8 cellular contexts compared by ENCODE assay signal in the genomic region with DNA sequence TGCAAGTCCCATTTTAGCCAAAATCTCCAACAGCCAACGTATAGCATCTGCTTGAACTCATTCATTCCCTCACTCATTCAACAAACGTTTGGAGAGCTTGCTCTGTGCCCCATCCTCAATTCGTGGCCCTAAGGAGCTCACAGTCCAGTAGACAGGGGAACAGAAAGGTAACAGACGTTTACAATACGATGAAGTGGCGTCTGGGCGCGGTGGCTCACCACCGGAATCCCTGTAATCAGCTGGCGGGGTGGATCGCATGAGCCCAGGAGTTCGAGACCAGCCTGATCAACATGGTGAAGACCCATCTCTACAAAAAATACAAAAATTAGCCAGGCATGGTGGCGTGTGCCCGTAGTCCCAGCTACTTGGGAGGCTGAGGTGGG. TPM values are rescaled to one million over a fixed set of nuclear protein-coding genes. Genes with fewer than 3 reads are reported as not detected.
DNase-seq lines count a peak whose midpoint lies in the region; ATAC-seq, FAIRE-seq and TF ChIP-seq lines count a peak whose summit lies in the region.

No MANE protein-coding gene starts in this region.

- FAIRE-seq in kidney (lab: Jason Lieb, UNC) = no peak

- H3K4me3 ChIP-seq in kidney (ENCODE audit: low read length in 2 of 2) (peak overlapping the region; percentile 47 to 64), thyroid gland (replicated peaks in 1 of 3) (no peak overlapping the region)

- CTCF ChIA-PET in activated naive CD4-positive, alpha-beta T cell treated with anti-CD3 and anti-CD28 coated beads for 36 hours (lab: Charles Lee) = interaction anchor here (1.1 to 1.8 kb wide), 3 partner anchors 10 to 45 kb away, joined by 3 to 8 read pairs (median 5); a partner anchor contains a TSS

- 78 to 81% methylated on average over 14 of the region's 14 CpGs for WGBS in thyroid gland, 2 donors

- H3K9ac ChIP-seq in kidney (ENCODE audit: low read length in 2 of 2) = no peak overlapping the region

- peaks cover 58% of the 10 kb centered on the region for H3K4me1 Mint-ChIP-seq in activated naive CD4-positive, alpha-beta T cell treated with anti-CD3 and anti-CD28 coated beads for 36 hours (ENCODE audit: low read depth)
- peaks cover 61% of the 10 kb centered on the region for H3K4me1 Mint-ChIP-seq in activated T-helper 2 cell treated with anti-CD3 and anti-CD28 coated beads, Interferon-gamma antibody, Interleukin-2, Interleukin-4, amounts not matched to agents 10 μg/mL and 5 μg/mL and 100 μg/mL, durations not matched to agents 14 hours and 24 hours and 36 hours (ENCODE audit: low read depth)

- no peaks in the 10 kb centered on the region for H3K27me3 ChIP-seq in thyroid gland

- no peaks in the 10 kb centered on the region for H3K27me3 Mint-ChIP-seq in activated naive CD4-positive, alpha-beta T cell treated with anti-CD3 and anti-CD28 coated beads for 36 hours (ENCODE audit: low read depth)
- H3K27me3 Mint-ChIP-seq in activated T-helper 2 cell treated with anti-CD3 and anti-CD28 coated beads, Interferon-gamma antibody, Interleukin-2, Interleukin-4, amounts not matched to agents 10 μg/mL and 5 μg/mL and 100 μg/mL, durations not matched to agents 14 hours and 24 hours and 36 hours (ENCODE audit: low read depth) = no peaks in the 10 kb centered on the region

- no peaks in the 10 kb centered on the region for H3K36me3 ChIP-seq in kidney (ENCODE audit: control insufficient read depth in 1 of 2, insufficient read depth in 2 of 2, low read length in 2 of 2)
- H3K36me3 ChIP-seq in thyroid gland = no peaks in the 10 kb centered on the region

- intact Hi-C loops in activated naive CD4-positive, alpha-beta T cell treated with anti-CD3 and anti-CD28 coated beads for 36 hours (cut with micrococcal nuclease) = loop anchor here (1.0 to 5.0 kb wide), 8 partner anchors 13 to 425 kb away; a partner anchor contains a TSS
- intact Hi-C loops in activated T-helper 2 cell treated with anti-CD3 and anti-CD28 coated beads, Interferon-gamma antibody, Interleukin-2, Interleukin-4, amounts not matched to agents 10 μg/mL and 5 μg/mL and 100 μg/mL, durations not matched to agents 14 hours and 24 hours and 36 hours (cut with micrococcal nuclease) = loop anchor here (1.0 to 10.0 kb wide), 3 partner anchors 21 to 308 kb away; a partner anchor contains a TSS
- intact Hi-C loops in kidney (cut with DNase I) (no loop called here), thyroid gland (cut with DNase I) (no loop called here)

- peaks cover 23% of the 10 kb centered on the region for H3K36me3 Mint-ChIP-seq in activated naive CD4-positive, alpha-beta T cell treated with anti-CD3 and anti-CD28 coated beads for 36 hours (ENCODE audit: low read depth)
- peaks cover 10 to 25% of the 10 kb centered on the region in 2 donors for H3K36me3 Mint-ChIP-seq in activated naive CD4-positive, alpha-beta T cell treated with anti-CD3 and anti-CD28 coated beads, Interleukin-2, amount 50 U/mL, for 72 hours
- H3K36me3 Mint-ChIP-seq in activated T-helper 2 cell treated with anti-CD3 and anti-CD28 coated beads, Interferon-gamma antibody, Interleukin-2, Interleukin-4, amounts not matched to agents 10 μg/mL and 5 μg/mL and 100 μg/mL, durations not matched to agents 14 hours and 24 hours and 36 hours (ENCODE audit: low read depth) = peaks cover 19% of the 10 kb centered on the region

- H3K27ac Mint-ChIP-seq in activated naive CD4-positive, alpha-beta T cell treated with anti-CD3 and anti-CD28 coated beads for 36 hours = peak overlapping the region; percentile 84
- H3K27ac Mint-ChIP-seq in activated naive CD4-positive, alpha-beta T cell treated with anti-CD3 and anti-CD28 coated beads, Interleukin-2, amount 50 U/mL, for 72 hours = peak overlapping the region in 1 of 2 donors; percentile 61
- peak overlapping the region; percentile 74 for H3K27ac Mint-ChIP-seq in activated T-helper 2 cell treated with anti-CD3 and anti-CD28 coated beads, Interferon-gamma antibody, Interleukin-2, Interleukin-4, amounts not matched to agents 10 μg/mL and 5 μg/mL and 100 μg/mL, durations not matched to agents 14 hours and 24 hours and 36 hours

- no peaks in the 10 kb centered on the region for H3K9me3 ChIP-seq in kidney (ENCODE audit: control insufficient read depth in 1 of 2, low read length in 2 of 2)
- H3K9me3 ChIP-seq in thyroid gland = no peaks in the 10 kb centered on the region

- ATAC-seq in activated naive CD4-positive, alpha-beta T cell treated with anti-CD3 and anti-CD28 coated beads, Interleukin-2, amount 50 U/mL, for 72 hours = no peak
- ATAC-seq in HG03469 (IDR thresholded peaks at IDR 0.05; ENCODE audit: unreplicated experiment) = no peak

- peaks cover 0 to 6% of the 10 kb centered on the region in 2 donors for H3K4me1 ChIP-seq in kidney (ENCODE audit: control insufficient read depth in 1 of 2, insufficient read depth in 1 of 2, low read depth in 1 of 2, low read length in 2 of 2)
- peaks cover 5 to 27% of the 10 kb centered on the region in 2 donors for H3K4me1 ChIP-seq in thyroid gland

- peak overlapping the region; percentile 66 for H3K4me3 Mint-ChIP-seq in activated naive CD4-positive, alpha-beta T cell treated with anti-CD3 and anti-CD28 coated beads for 36 hours
- peak overlapping the region; percentile 63 for H3K4me3 Mint-ChIP-seq in activated T-helper 2 cell treated with anti-CD3 and anti-CD28 coated beads, Interferon-gamma antibody, Interleukin-2, Interleukin-4, amounts not matched to agents 10 μg/mL and 5 μg/mL and 100 μg/mL, durations not matched to agents 14 hours and 24 hours and 36 hours (ENCODE audit: low read depth)

- TF ChIP-seq CTCF in kidney (IDR thresholded peaks at IDR 0.05; ENCODE audit: borderline replicate concordance, extremely low read depth, insufficient read depth) = no peak
- TF ChIP-seq CTCF in thyroid gland (IDR thresholded peaks at IDR 0.05) = no peak

- no peak for TF ChIP-seq POLR2A in thyroid gland (IDR thresholded peaks at IDR 0.05)

- H3K9me3 Mint-ChIP-seq in activated naive CD4-positive, alpha-beta T cell treated with anti-CD3 and anti-CD28 coated beads for 36 hours = no peaks in the 10 kb centered on the region
- H3K9me3 Mint-ChIP-seq in activated naive CD4-positive, alpha-beta T cell treated with anti-CD3 and anti-CD28 coated beads, Interleukin-2, amount 50 U/mL, for 72 hours = no peaks in the 10 kb centered on the region
- H3K9me3 Mint-ChIP-seq in activated T-helper 2 cell treated with anti-CD3 and anti-CD28 coated beads, Interferon-gamma antibody, Interleukin-2, Interleukin-4, amounts not matched to agents 10 μg/mL and 5 μg/mL and 100 μg/mL, durations not matched to agents 14 hours and 24 hours and 36 hours = no peaks in the 10 kb centered on the region

- DNase-seq in activated naive CD4-positive, alpha-beta T cell treated with anti-CD3 and anti-CD28 coated beads for 36 hours = no peak
- DNase-seq in activated naive CD4-positive, alpha-beta T cell treated with anti-CD3 and anti-CD28 coated beads, Interleukin-2, amount 50 U/mL, for 72 hours (ENCODE audit: low spot score in 2 of 2) = no peak
- no peak for DNase-seq in activated T-helper 2 cell treated with anti-CD3 and anti-CD28 coated beads, Interferon-gamma antibody, Interleukin-2, Interleukin-4, amounts not matched to agents 10 μg/mL and 5 μg/mL and 100 μg/mL, durations not matched to agents 14 hours and 24 hours and 36 hours (ENCODE audit: low spot score)
- DNase-seq in kidney (no peak), thyroid gland (no peak), occipital lobe (lab: John Stamatoyannopoulos, UW) (no peak), GM03348 (ENCODE audit: low spot score) (no peak)

- H3K27ac ChIP-seq in kidney (ENCODE audit: low read depth in 2 of 2, low read length in 2 of 2) (peak overlapping the region in 1 of 2 donors; percentile 64), thyroid gland (peak overlapping the region in 2 of 3 donors; percentile 8 to 37)

RNA-seq across cellular contexts. Expression of a gene that starts 0.8 kb away (rescaled TPM):
- 10 to 100 TPM; 69.3 to 70.0 TPM for total RNA-seq in activated naive CD4-positive, alpha-beta T cell treated with anti-CD3 and anti-CD28 coated beads for 36 hours
- total RNA-seq in activated naive CD4-positive, alpha-beta T cell treated with anti-CD3 and anti-CD28 coated beads, Interleukin-2, amount 50 U/mL, for 72 hours = 10 to 100 TPM; 62.4 to 76.4 TPM
- total RNA-seq in activated T-helper 2 cell treated with anti-CD3 and anti-CD28 coated beads, Interferon-gamma antibody, Interleukin-2, Interleukin-4, amounts not matched to agents 10 μg/mL and 5 μg/mL and 100 μg/mL, durations not matched to agents 14 hours and 24 hours and 36 hours = 63.8 and 64.2 TPM in 2 replicates
- total RNA-seq in kidney = 1.5 TPM
- 0.90 TPM for polyA plus RNA-seq in kidney (ENCODE audit: insufficient read depth, low read depth, low replicate concordance)
- total RNA-seq in thyroid gland = under 1 TPM in 3 of 4 donors, not detected in 1; 0.42 to 0.89 (median 0.67) TPM
- total RNA-seq in occipital lobe = 2.2 TPM

RNA-seq across cellular contexts. Expression of a gene that starts 12.7 kb away (rescaled TPM):
- 10 to 100 TPM; 12.7 to 14.3 TPM for total RNA-seq in activated naive CD4-positive, alpha-beta T cell treated with anti-CD3 and anti-CD28 coated beads for 36 hours
- 10 to 100 TPM; 24.5 to 43.0 TPM for total RNA-seq in activated naive CD4-positive, alpha-beta T cell treated with anti-CD3 and anti-CD28 coated beads, Interleukin-2, amount 50 U/mL, for 72 hours
- 27.0 and 30.1 TPM in 2 replicates for total RNA-seq in activated T-helper 2 cell treated with anti-CD3 and anti-CD28 coated beads, Interferon-gamma antibody, Interleukin-2, Interleukin-4, amounts not matched to agents 10 μg/mL and 5 μg/mL and 100 μg/mL, durations not matched to agents 14 hours and 24 hours and 36 hours
- 19.7 TPM for total RNA-seq in kidney
- 35.6 TPM for polyA plus RNA-seq in kidney (ENCODE audit: insufficient read depth, low read depth, low replicate concordance)
- total RNA-seq in thyroid gland = 10 to 100 TPM; 65.2 to 99.8 (median 73.4) TPM
- total RNA-seq in occipital lobe = 27.8 TPM

RNA-seq across cellular contexts. Expression of a gene that starts 20.2 kb away (rescaled TPM):
- 1 to 10 TPM in 1 of 2 experiments, under 1 TPM in 1; 0.96 to 1.0 TPM for total RNA-seq in activated naive CD4-positive, alpha-beta T cell treated with anti-CD3 and anti-CD28 coated beads for 36 hours
- total RNA-seq in activated naive CD4-positive, alpha-beta T cell treated with anti-CD3 and anti-CD28 coated beads, Interleukin-2, amount 50 U/mL, for 72 hours = 1 to 10 TPM; 1.2 to 2.4 TPM
- 2.6 and 3.3 TPM in 2 replicates for total RNA-seq in activated T-helper 2 cell treated with anti-CD3 and anti-CD28 coated beads, Interferon-gamma antibody, Interleukin-2, Interleukin-4, amounts not matched to agents 10 μg/mL and 5 μg/mL and 100 μg/mL, durations not matched to agents 14 hours and 24 hours and 36 hours
- total RNA-seq in kidney = 3.0 TPM
- polyA plus RNA-seq in kidney (ENCODE audit: insufficient read depth, low read depth, low replicate concordance) = 1.7 TPM
- 1 to 10 TPM; 2.1 to 3.9 (median 2.6) TPM for total RNA-seq in thyroid gland
- total RNA-seq in occipital lobe = 1.1 TPM

RNA-seq across cellular contexts. Expression of a gene that starts 24.8 kb away (rescaled TPM):
- total RNA-seq in activated naive CD4-positive, alpha-beta T cell treated with anti-CD3 and anti-CD28 coated beads for 36 hours = under 1 TPM; 0.15 to 0.38 TPM
- under 1 TPM; 0.23 to 0.43 TPM for total RNA-seq in activated naive CD4-positive, alpha-beta T cell treated with anti-CD3 and anti-CD28 coated beads, Interleukin-2, amount 50 U/mL, for 72 hours
- 0.27 and 0.28 TPM in 2 replicates for total RNA-seq in activated T-helper 2 cell treated with anti-CD3 and anti-CD28 coated beads, Interferon-gamma antibody, Interleukin-2, Interleukin-4, amounts not matched to agents 10 μg/mL and 5 μg/mL and 100 μg/mL, durations not matched to agents 14 hours and 24 hours and 36 hours
- total RNA-seq in kidney (0.16 TPM), thyroid gland (under 1 TPM in 1 of 4 donors, not detected in 3; 0.13 TPM), occipital lobe (not detected)
- polyA plus RNA-seq in kidney (ENCODE audit: insufficient read depth, low read depth, low replicate concordance) = not detected

RNA-seq across cellular contexts. Expression of a gene that starts 33.1 kb away (rescaled TPM):
- 10 to 100 TPM in 1 of 2 experiments, 1 to 10 TPM in 1; 9.5 to 10.3 TPM for total RNA-seq in activated naive CD4-positive, alpha-beta T cell treated with anti-CD3 and anti-CD28 coated beads for 36 hours
- total RNA-seq in activated naive CD4-positive, alpha-beta T cell treated with anti-CD3 and anti-CD28 coated beads, Interleukin-2, amount 50 U/mL, for 72 hours = 10 to 100 TPM; 10.3 to 12.5 TPM
- 7.4 TPM in 2 replicates for total RNA-seq in activated T-helper 2 cell treated with anti-CD3 and anti-CD28 coated beads, Interferon-gamma antibody, Interleukin-2, Interleukin-4, amounts not matched to agents 10 μg/mL and 5 μg/mL and 100 μg/mL, durations not matched to agents 14 hours and 24 hours and 36 hours
- total RNA-seq in kidney = 11.6 TPM
- 9.8 TPM for polyA plus RNA-seq in kidney (ENCODE audit: insufficient read depth, low read depth, low replicate concordance)
- 10 to 100 TPM; 17.7 to 31.2 (median 22.0) TPM for total RNA-seq in thyroid gland
- total RNA-seq in occipital lobe = 12.5 TPM

Comparison
In these comparisons a context has a peak if more than half of its experiments do, and no peak if none do; other contexts are left out.
1. H3K4me3 ChIP-seq: peak in kidney (2 of 2); none in thyroid gland (0 of 3).
2. RNA of a gene that starts 0.8 kb away (total RNA-seq): 62.4 to 76.4 TPM in activated naive CD4-positive, alpha-beta T cell treated with anti-CD3 and anti-CD28 coated beads, Interleukin-2, amount 50 U/mL, for 72 hours, 69.3 to 70.0 TPM in activated naive CD4-positive, alpha-beta T cell treated with anti-CD3 and anti-CD28 coated beads for 36 hours and 63.8 to 64.2 TPM in activated T-helper 2 cell treated with anti-CD3 and anti-CD28 coated beads, Interferon-gamma antibody, Interleukin-2, Interleukin-4, amounts not matched to agents 10 μg/mL and 5 μg/mL and 100 μg/mL, durations not matched to agents 14 hours and 24 hours and 36 hours; 2.2 TPM in occipital lobe (single experiment), 1.5 TPM in kidney (single experiment) and 0.42 to 0.89 TPM in thyroid gland; every median in the first group is over 10 times any median in the second.
3. intact Hi-C loops: an anchor here in activated naive CD4-positive, alpha-beta T cell treated with anti-CD3 and anti-CD28 coated beads for 36 hours (1.0 to 5.0 kb wide) and activated T-helper 2 cell treated with anti-CD3 and anti-CD28 coated beads, Interferon-gamma antibody, Interleukin-2, Interleukin-4, amounts not matched to agents 10 μg/mL and 5 μg/mL and 100 μg/mL, durations not matched to agents 14 hours and 24 hours and 36 hours (1.0 to 10.0 kb wide); none called in kidney and thyroid gland.